Comparison of ENCODE assay signal across 17 cellular contexts in the genomic region with DNA sequence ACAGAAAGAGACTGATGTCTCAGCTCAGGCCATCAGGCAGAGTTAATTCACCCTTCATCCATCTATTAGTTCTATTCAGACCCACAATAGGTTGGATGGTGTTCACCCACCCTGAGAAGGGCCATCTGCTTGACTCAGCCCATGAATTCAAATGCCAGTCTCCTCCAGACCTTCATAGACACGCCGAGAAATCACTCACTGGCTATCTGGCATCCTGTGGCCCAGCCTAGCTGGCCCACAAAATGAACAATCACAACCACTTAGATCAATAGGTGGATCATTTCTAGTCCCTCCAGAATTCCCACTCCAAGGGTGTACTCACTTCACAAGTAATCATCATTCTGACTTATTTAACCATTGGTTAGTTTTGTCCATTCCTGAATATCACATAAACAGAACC. TPM values are rescaled to one million over a fixed set of nuclear protein-coding genes. Genes with fewer than 3 reads are reported as not detected.
A peak's percentile ranks its signal among the peaks of the same experiment; 100 is the strongest.
DNase-seq lines count a peak whose midpoint lies in the region; ATAC-seq, FAIRE-seq and TF ChIP-seq lines count a peak whose summit lies in the region.
"Had no signal": no experiment of that assay in that cellular context is flagged by ENCODE, and none has a peak within 500 bp of the region (broad histone marks: within the 10 kb centered on the region; RNA-seq: fewer than 3 reads in every experiment).

No MANE protein-coding gene starts in this region.

- no peaks in the 10 kb centered on the region for H4K20me1 ChIP-seq in HepG2 (ENCODE audit: insufficient read depth, low read length)

- H3K4me1 ChIP-seq in liver (ENCODE audit: control insufficient read depth in 4 of 4, insufficient read depth in 4 of 4, low read length in 3 of 4) (peaks cover 9 to 32% (median 20%) of the 10 kb centered on the region in 4 donors), HepG2 (ENCODE audit: insufficient read depth, low read length) (peaks cover 17% of the 10 kb centered on the region)

- H3K27me3 ChIP-seq in liver (ENCODE audit: control insufficient read depth in 4 of 4, insufficient read depth in 4 of 4, low read length in 3 of 4) (no peaks in the 10 kb centered on the region), HepG2 (ENCODE audit: control insufficient read depth in 1 of 2, insufficient read depth in 2 of 2, low read length in 2 of 2) (peaks cover 0 to 9% of the 10 kb centered on the region in 2 experiments; a peak in 2 of 5 replicates)

- H3K4me3 ChIP-seq in liver (ENCODE audit: low read depth in 1 of 3, low read length in 3 of 3) = peak overlapping the region in 1 of 3 donors; percentile 5
- H3K4me3 ChIP-seq in HepG2 (replicated peaks in 1 of 3; ENCODE audit: insufficient read depth in 1 of 3, low read depth in 2 of 3, low read length in 3 of 3) = no peak overlapping the region

- in situ Hi-C loops in HepG2 (cut with HindIII; ENCODE audit: extremely low pct_ligation_motif_present, low pct_unique_long_range_greater_than_20kb) = no loop called here

- no peak for TF ChIP-seq CTCF in liver (IDR thresholded peaks at IDR 0.05; ENCODE audit: low read depth, low read length, missing input control)
- TF ChIP-seq CTCF in HepG2 (CRISPR knock-in tag; IDR thresholded peaks at IDR 0.05) = no peak

- no peak for TF ChIP-seq POLR2A in HepG2 (IDR thresholded peaks at IDR 0.05; ENCODE audit: insufficient read depth in 1 of 2, low read depth in 2 of 2, low read length in 2 of 2)

- H3K36me3 ChIP-seq in liver (ENCODE audit: control insufficient read depth in 4 of 4, insufficient read depth in 3 of 4, low read depth in 1 of 4, low read length in 3 of 4) (no peaks in the 10 kb centered on the region), HepG2 (replicated peaks in 1 of 2; ENCODE audit: control insufficient read depth in 1 of 2, insufficient read depth in 2 of 2, low read length in 2 of 2) (no peaks in the 10 kb centered on the region)

- no peak overlapping the region for H2AFZ ChIP-seq in HepG2 (ENCODE audit: low read length)

- TF ChIP-seq EP300 in HepG2 (IDR thresholded peaks at IDR 0.05; ENCODE audit: low read depth in 2 of 2, low read length in 2 of 2) = no peak
- TF ChIP-seq EP300 in HepG2 (CRISPR knock-in tag; IDR thresholded peaks at IDR 0.05; ENCODE audit: borderline replicate concordance) = no peak

- H3K4me2 ChIP-seq in HepG2 (ENCODE audit: low read depth, low read length) = no peak overlapping the region

- H3K9ac ChIP-seq in liver (ENCODE audit: low read depth in 1 of 2, low read length in 2 of 2) (peak overlapping the region in 1 of 2 donors; percentile 75), HepG2 (ENCODE audit: insufficient read depth, low read depth, low read length) (no peak overlapping the region)

- no peak for FAIRE-seq in HepG2 (lab: Jason Lieb, UNC)
- FAIRE-seq: frontal cortex had no signal

- no peak for DNase-seq in HepG2 (ENCODE audit: low spot score)
- peak; percentile 7 for DNase-seq in amniotic epithelial cell (ENCODE audit: low read depth)
- peak; percentile 28 for DNase-seq in left lobe of liver (ENCODE audit: low spot score)
- no peak for DNase-seq in DMS53 (lab: John Stamatoyannopoulos, UW)
- DNase-seq in NK-92 treated with Interleukin-12 subunit alpha and Interleukin-12 subunit beta, amount 100 ng/mL, for 24 hours (lab: John Stamatoyannopoulos, UW) = no peak
- DNase-seq in NCI-H187 treated with DMSO at 0.1 percent for 48 hours (lab: John Stamatoyannopoulos, UW) = no peak
- DNase-seq: activated CD4-positive, alpha-beta T cell treated with anti-CD3 and anti-CD28 coated beads, Interleukin-2, amount 10 ng/mL, durations not matched to agents 7 days and 5 days; COR-L47; effector memory CD8-positive, alpha-beta T cell; GF-D8; NCI-H1694 treated with DMSO at 0.1 percent for 48 hours; NCI-H446 had no signal

- H3K27ac ChIP-seq in liver (ENCODE audit: low read depth in 1 of 2, low read length in 2 of 2) (peak overlapping the region; percentile 39 to 76), HepG2 (ENCODE audit: extremely low read length, insufficient read depth, low read length) (no peak overlapping the region)

- no TSS peak for BruUV-seq in HepG2 (replicated peaks; lab: Mats Ljungman, UMichigan)

- POLR2A ChIA-PET in HepG2 (lab: Yijun Ruan, JAX) = interaction anchor here (0.6 kb wide), 1 partner anchor 1232 kb away, joined by 3 read pairs; no protein-coding TSS in a partner anchor

- CTCF ChIA-PET in HepG2 (lab: Yijun Ruan, JAX; ENCODE audit: low intra/inter-chr PET ratio, low total read pairs) = no interaction called here

- ATAC-seq in HepG2 (no peak), left lobe of liver (no peak), GM21367 (IDR thresholded peaks at IDR 0.05; ENCODE audit: unreplicated experiment) (no peak)
- ATAC-seq: effector memory CD8-positive, alpha-beta T cell had no signal

- no peaks in the 10 kb centered on the region for H3K79me2 ChIP-seq in HepG2 (ENCODE audit: insufficient read depth, low read length)

- H3K9me3 ChIP-seq in liver (ENCODE audit: control insufficient read depth in 4 of 4, low read length in 3 of 4) (peaks cover 0 to 2% (median 0%) of the 10 kb centered on the region in 4 donors), HepG2 (ENCODE audit: low read length) (no peaks in the 10 kb centered on the region)

- intact Hi-C loops in HepG2 (cut with micrococcal nuclease; ENCODE audit: unreplicated experiment) = no loop called here

- no peak for TF ChIP-seq RAD21 in liver (IDR thresholded peaks at IDR 0.05)
- TF ChIP-seq RAD21 in HepG2 (CRISPR knock-in tag; IDR thresholded peaks at IDR 0.05) = no peak

- WGBS in liver = 97% methylated on average over 2 of the region's 2 CpGs
- WGBS in HepG2 (ENCODE audit: low lambda C conversion rate) = no CpG with 5 or more reads among the region's 2 CpGs

TF ChIP-seq in liver, 16 proteins besides CTCF, POLR2A, EP300 and RAD21 (continues in another document):
- TF ChIP-seq, protein P1, sequence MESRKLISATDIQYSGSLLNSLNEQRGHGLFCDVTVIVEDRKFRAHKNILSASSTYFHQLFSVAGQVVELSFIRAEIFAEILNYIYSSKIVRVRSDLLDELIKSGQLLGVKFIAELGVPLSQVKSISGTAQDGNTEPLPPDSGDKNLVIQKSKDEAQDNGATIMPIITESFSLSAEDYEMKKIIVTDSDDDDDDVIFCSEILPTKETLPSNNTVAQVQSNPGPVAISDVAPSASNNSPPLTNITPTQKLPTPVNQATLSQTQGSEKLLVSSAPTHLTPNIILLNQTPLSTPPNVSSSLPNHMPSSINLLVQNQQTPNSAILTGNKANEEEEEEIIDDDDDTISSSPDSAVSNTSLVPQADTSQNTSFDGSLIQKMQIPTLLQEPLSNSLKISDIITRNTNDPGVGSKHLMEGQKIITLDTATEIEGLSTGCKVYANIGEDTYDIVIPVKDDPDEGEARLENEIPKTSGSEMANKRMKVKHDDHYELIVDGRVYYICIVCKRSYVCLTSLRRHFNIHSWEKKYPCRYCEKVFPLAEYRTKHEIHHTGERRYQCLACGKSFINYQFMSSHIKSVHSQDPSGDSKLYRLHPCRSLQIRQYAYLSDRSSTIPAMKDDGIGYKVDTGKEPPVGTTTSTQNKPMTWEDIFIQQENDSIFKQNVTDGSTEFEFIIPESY (IDR thresholded peaks at IDR 0.05) = no peak
- no peak for TF ChIP-seq YY1 (IDR thresholded peaks at IDR 0.05)

TF ChIP-seq in HepG2, 621 proteins besides CTCF, POLR2A, EP300 and RAD21 (continues in another document):
- TF ChIP-seq ZNF20 (CRISPR knock-in tag; IDR thresholded peaks at IDR 0.05) = no peak
- TF ChIP-seq ZFYVE20 (CRISPR knock-in tag; IDR thresholded peaks at IDR 0.05; ENCODE audit: borderline replicate concordance, low read depth) = no peak
- no peak for TF ChIP-seq SMAD1 (CRISPR knock-in tag; IDR thresholded peaks at IDR 0.05; ENCODE audit: borderline replicate concordance, low read depth)
- TF ChIP-seq MBD4 (IDR thresholded peaks at IDR 0.05; ENCODE audit: borderline replicate concordance, low read length) = no peak

RNA-seq across cellular contexts. Expression of gene MYEOV, which starts 58.2 kb away (rescaled TPM):
- total RNA-seq in liver (under 1 TPM in 1 of 2 donors, not detected in 1; 0.79 TPM), HepG2 (2016; rRNA removed; fragmentation: Illumina TruSeq; extraction: Trizol) (0.17 and 0.33 TPM in 2 replicates), left lobe of liver (0.78 TPM)
- polyA plus RNA-seq in liver (under 1 TPM in 1 of 2 donors, not detected in 1; 0.90 TPM), HepG2 (2011; rRNA removed) (1.6 and 1.8 TPM in 2 replicates)
- total RNA-seq in HepG2 (2016; cell fraction: cytosol; rRNA removed; fragmentation: Illumina TruSeq; extraction: Trizol; ENCODE audit: low read depth) = 0.40 TPM in 1 of 2 replicates, not detected in the other
- total RNA-seq in HepG2 (2016; cell fraction: insoluble cytoplasmic fraction; rRNA removed; fragmentation: Illumina TruSeq; extraction: Trizol) = 0.30 and 0.54 TPM in 2 replicates
- 0.28 and 0.34 TPM in 2 replicates for total RNA-seq in HepG2 (2016; cell fraction: membrane; rRNA removed; fragmentation: Illumina TruSeq; extraction: Trizol)
- total RNA-seq in HepG2 (2016; cell fraction: nucleus; rRNA removed; fragmentation: Illumina TruSeq; extraction: Trizol) = 0.28 and 0.60 TPM in 2 replicates
- polyA plus RNA-seq in HepG2 (2011; cell fraction: cytosol; rRNA removed) = 1.0 and 1.6 TPM in 2 replicates
- 1.6 and 2.7 TPM in 2 replicates for polyA plus RNA-seq in HepG2 (2011; cell fraction: nucleus; rRNA removed)
- polyA plus RNA-seq in HepG2 (2012) = 0.12 and 0.20 TPM in 2 replicates
- 0.37 and 0.49 TPM in 2 replicates for polyA plus RNA-seq in HepG2 (2016; cell fraction: cytosol; fragmentation: Illumina TruSeq; extraction: Trizol; ENCODE audit: low read depth)
- 0.14 and 0.45 TPM in 2 replicates for polyA plus RNA-seq in HepG2 (2016; cell fraction: insoluble cytoplasmic fraction; fragmentation: Illumina TruSeq; extraction: Trizol; ENCODE audit: low read depth)
- 0.34 and 0.61 TPM in 2 replicates for polyA plus RNA-seq in HepG2 (2016; cell fraction: membrane; fragmentation: Illumina TruSeq; extraction: Trizol; ENCODE audit: low read depth)
- polyA plus RNA-seq in HepG2 (2016; cell fraction: nucleus; fragmentation: Illumina TruSeq; extraction: Trizol; ENCODE audit: insufficient read depth, low read depth) = 0.39 TPM in 1 of 2 replicates, not detected in the other
- polyA minus RNA-seq in HepG2 (2011; rRNA and poly(A)+ RNA removed; ENCODE audit: low replicate concordance) = 0.58 and 2.6 TPM in 2 replicates
- polyA minus RNA-seq in HepG2 (2011; cell fraction: cytosol; rRNA and poly(A)+ RNA removed) = 0.35 and 0.79 TPM in 2 replicates
- 1.8 and 1.9 TPM in 2 replicates for polyA minus RNA-seq in HepG2 (2011; cell fraction: nucleus; rRNA and poly(A)+ RNA removed)
- total RNA-seq: activated CD4-positive, alpha-beta T cell treated with anti-CD3 and anti-CD28 coated beads, Interleukin-2, amount 10 ng/mL, durations not matched to agents 7 days and 5 days; activated naive CD4-positive, alpha-beta T cell treated with anti-CD3 and anti-CD28 coated beads, Interleukin-2, amount 50 U/mL, for 72 hours; frontal cortex; natural killer cell treated with Interleukin-12 subunit alpha and Interleukin-12 subunit beta and Interleukin-15 and Interleukin-18, amount 100 ng/mL, for 72 hours had no signal

Comparison
In these comparisons a context has a peak if more than half of its experiments do, and no peak if none do; other contexts are left out.
1. DNase-seq: peak in amniotic epithelial cell (single experiment) and left lobe of liver (single experiment); none in HepG2 (single experiment), DMS53 (single experiment), NK-92 treated with Interleukin-12 subunit alpha and Interleukin-12 subunit beta, amount 100 ng/mL, for 24 hours (single experiment) and NCI-H187 treated with DMSO at 0.1 percent for 48 hours (single experiment).